Comparison of ENCODE assay signal across 8 cellular contexts in genomic region chr17:76267581-76268001, GRCh38. TPM values are rescaled to one million over a fixed set of nuclear protein-coding genes. Genes with fewer than 3 reads are reported as not detected.
DNase-seq lines count a peak whose midpoint lies in the region; ATAC-seq and TF ChIP-seq lines count a peak whose summit lies in the region.
"Not testable (repeated sequence)": the region's sequence is repeated elsewhere in the genome, so short reads cannot be mapped to it uniquely, and the experiment has no call there.

No MANE protein-coding gene starts in this region.

- H3K4me3 ChIP-seq in HEK293 (ENCODE audit: low read depth, low read length); SJSA1; cardiac muscle cell: not testable (repeated sequence)

- TF ChIP-seq CTCF in 22Rv1 (IDR thresholded peaks at IDR 0.05); HEK293 (tag by site-specific recombination; IDR thresholded peaks at IDR 0.05); cardiac muscle cell (IDR thresholded peaks at IDR 0.05; ENCODE audit: low read depth, low read length): not testable (repeated sequence)

- H3K27me3 Mint-ChIP-seq in activated T-helper 1 cell treated with anti-CD3 and anti-CD28 coated beads, Interleukin-12 subunit alpha, Interleukin-12 subunit beta, Interleukin-2, Interleukin-4 antibody, amounts not matched to agents 30 ng/mL and 10 ng/mL and 1 ng/mL, durations not matched to agents 14 hours and 24 hours and 36 hours (ENCODE audit: insufficient read depth); naive B cell: not testable (repeated sequence)

- not testable (repeated sequence) for ATAC-seq in naive B cell (ENCODE audit: low read depth in 2 of 2)

- intact Hi-C loops in activated T-helper 1 cell treated with anti-CD3 and anti-CD28 coated beads, Interleukin-12 subunit alpha, Interleukin-12 subunit beta, Interleukin-2, Interleukin-4 antibody, amounts not matched to agents 30 ng/mL and 10 ng/mL and 1 ng/mL, durations not matched to agents 14 hours and 24 hours and 36 hours (cut with micrococcal nuclease), result loop anchor here (1.0 to 10.0 kb wide), 3 partner anchors 196 to 470 kb away; partner anchors contain the start of genes MFSD11, RHBDF2 and SRSF2

- peak overlapping the region; percentile 98 for H3K27ac Mint-ChIP-seq in activated T-helper 1 cell treated with anti-CD3 and anti-CD28 coated beads, Interleukin-12 subunit alpha, Interleukin-12 subunit beta, Interleukin-2, Interleukin-4 antibody, amounts not matched to agents 30 ng/mL and 10 ng/mL and 1 ng/mL, durations not matched to agents 14 hours and 24 hours and 36 hours
- H3K27ac Mint-ChIP-seq in naive B cell, result peak overlapping the region; percentile 98 to 100 (median 99)

- not testable (repeated sequence) for H3K9me3 ChIP-seq in HEK293 (ENCODE audit: control insufficient read depth, insufficient read depth, low read depth, low read length); SJSA1 (replicated peaks); cardiac muscle cell (ENCODE audit: low read depth)

- H3K27ac ChIP-seq in 22Rv1, result peak overlapping the region; percentile 94
- H3K27ac ChIP-seq in HEK293 (ENCODE audit: extremely low read depth, low read depth, low read length), result 0 out of 2 replicates have a peak overlapping the region, but pooled peaks have one; percentile 4
- H3K27ac ChIP-seq in SJSA1, result peak overlapping the region; percentile 51
- H3K27ac ChIP-seq in caudate nucleus (ENCODE audit: low read depth, low read length), result peak overlapping the region; percentile 62
- peak overlapping the region; percentile 90 for H3K27ac ChIP-seq in cardiac muscle cell

- H3K9me3 Mint-ChIP-seq in activated T-helper 1 cell treated with anti-CD3 and anti-CD28 coated beads, Interleukin-12 subunit alpha, Interleukin-12 subunit beta, Interleukin-2, Interleukin-4 antibody, amounts not matched to agents 30 ng/mL and 10 ng/mL and 1 ng/mL, durations not matched to agents 14 hours and 24 hours and 36 hours; naive B cell: not testable (repeated sequence)

- peaks cover 36% of the 10 kb centered on the region for H3K36me3 Mint-ChIP-seq in activated T-helper 1 cell treated with anti-CD3 and anti-CD28 coated beads, Interleukin-12 subunit alpha, Interleukin-12 subunit beta, Interleukin-2, Interleukin-4 antibody, amounts not matched to agents 30 ng/mL and 10 ng/mL and 1 ng/mL, durations not matched to agents 14 hours and 24 hours and 36 hours (ENCODE audit: low read depth)
- not testable (repeated sequence) for H3K36me3 Mint-ChIP-seq in naive B cell

- POLR2A ChIA-PET in HEK293 (lab: Yijun Ruan, JAX), result interaction anchor here (0.6 to 1.9 kb wide), 7 partner anchors 12 to 273 kb away, joined by 3 to 6 read pairs (median 3); partner anchors contain the start of gene RNF157

- H3K4me3 Mint-ChIP-seq in activated T-helper 1 cell treated with anti-CD3 and anti-CD28 coated beads, Interleukin-12 subunit alpha, Interleukin-12 subunit beta, Interleukin-2, Interleukin-4 antibody, amounts not matched to agents 30 ng/mL and 10 ng/mL and 1 ng/mL, durations not matched to agents 14 hours and 24 hours and 36 hours, result peak overlapping the region; percentile 94
- H3K4me3 Mint-ChIP-seq in naive B cell, result peak overlapping the region; percentile 86 to 95 (median 88)

- H3K36me3 ChIP-seq in HEK293 (ENCODE audit: control insufficient read depth in 2 of 2, insufficient read depth in 1 of 2, low read length in 2 of 2) (peaks cover 5 to 28% of the 10 kb centered on the region in 2 experiments; a peak in 2 of 3 replicates), SJSA1 (peaks cover 61% of the 10 kb centered on the region)
- H3K36me3 ChIP-seq in cardiac muscle cell, result not testable (repeated sequence)

- DNase-seq in SJSA1 (ENCODE audit: low read depth in 1 of 2, low spot score in 2 of 2); activated T-helper 1 cell treated with anti-CD3 and anti-CD28 coated beads, Interleukin-12 subunit alpha, Interleukin-12 subunit beta, Interleukin-2, Interleukin-4 antibody, amounts not matched to agents 30 ng/mL and 10 ng/mL and 1 ng/mL, durations not matched to agents 14 hours and 24 hours and 36 hours (ENCODE audit: low spot score); caudate nucleus (lab: John Stamatoyannopoulos, UW); cardiac muscle cell (ENCODE audit: low read depth in 1 of 2, low spot score in 1 of 2); naive B cell: not testable (repeated sequence)
- peak; percentile 53 for DNase-seq in stimulated activated CD4-positive, alpha-beta T cell treated with anti-CD3 and anti-CD28 coated beads, Interleukin-1b, Interleukin-23, amount 100 ng/mL, for 48 hours

- peaks cover 53% of the 10 kb centered on the region for H3K4me1 Mint-ChIP-seq in activated T-helper 1 cell treated with anti-CD3 and anti-CD28 coated beads, Interleukin-12 subunit alpha, Interleukin-12 subunit beta, Interleukin-2, Interleukin-4 antibody, amounts not matched to agents 30 ng/mL and 10 ng/mL and 1 ng/mL, durations not matched to agents 14 hours and 24 hours and 36 hours (ENCODE audit: low read depth)
- H3K4me1 Mint-ChIP-seq in naive B cell, result peaks cover 41 to 69% (median 68%) of the 10 kb centered on the region in 3 donors

- not testable (repeated sequence) for H3K4me1 ChIP-seq in HEK293 (ENCODE audit: control insufficient read depth, insufficient read depth, low read length)
- H3K4me1 ChIP-seq in SJSA1 (replicated peaks), result peaks cover 48% of the 10 kb centered on the region
- H3K4me1 ChIP-seq in cardiac muscle cell (ENCODE audit: low read depth), result peaks cover 55% of the 10 kb centered on the region

- not testable (repeated sequence) for H3K27me3 ChIP-seq in SJSA1 (replicated peaks); cardiac muscle cell

- CTCF ChIA-PET in HEK293 (lab: Yijun Ruan, JAX), result interaction anchor here (0.9 to 5.8 kb wide), 6 partner anchors 12 to 253 kb away, joined by 3 to 52 read pairs (median 4); no protein-coding TSS in a partner anchor

RNA-seq across cellular contexts. Expression of gene UBALD2, which starts 2.4 kb away (rescaled TPM):
- 7.6 and 13.7 TPM in 2 replicates for total RNA-seq in SJSA1 (2014; rRNA removed; shearing (Covaris generic))
- 206 and 217 TPM in 2 replicates for total RNA-seq in activated T-helper 1 cell treated with anti-CD3 and anti-CD28 coated beads, Interleukin-12 subunit alpha, Interleukin-12 subunit beta, Interleukin-2, Interleukin-4 antibody, amounts not matched to agents 30 ng/mL and 10 ng/mL and 1 ng/mL, durations not matched to agents 14 hours and 24 hours and 36 hours
- 13.5 and 23.2 TPM in 2 replicates for total RNA-seq in cardiac muscle cell
- polyA plus RNA-seq in cardiac muscle cell, result 13.2 and 19.6 TPM in 2 replicates
- polyA plus RNA-seq in naive B cell (ENCODE audit: low read depth in 6 of 6), result 1 to 10 TPM; 2.5 to 6.2 (median 4.6) TPM

RNA-seq across cellular contexts. Expression of gene RNF157, which starts 27.3 kb away (rescaled TPM):
- total RNA-seq in SJSA1 (2014; rRNA removed; shearing (Covaris generic)), result 4.6 and 9.4 TPM in 2 replicates
- 50.4 and 51.7 TPM in 2 replicates for total RNA-seq in activated T-helper 1 cell treated with anti-CD3 and anti-CD28 coated beads, Interleukin-12 subunit alpha, Interleukin-12 subunit beta, Interleukin-2, Interleukin-4 antibody, amounts not matched to agents 30 ng/mL and 10 ng/mL and 1 ng/mL, durations not matched to agents 14 hours and 24 hours and 36 hours
- 11.4 and 15.0 TPM in 2 replicates for total RNA-seq in cardiac muscle cell
- 11.0 and 15.2 TPM in 2 replicates for polyA plus RNA-seq in cardiac muscle cell
- polyA plus RNA-seq in naive B cell (ENCODE audit: low read depth in 6 of 6), result under 1 TPM in 5 of 6 donors, not detected in 1; 0.09 to 0.71 (median 0.22) TPM

RNA-seq across cellular contexts. Expression of gene QRICH2, which starts 40.5 kb away (rescaled TPM):
- total RNA-seq in SJSA1 (2014; rRNA removed; shearing (Covaris generic)), result 2.0 and 4.7 TPM in 2 replicates
- total RNA-seq in activated T-helper 1 cell treated with anti-CD3 and anti-CD28 coated beads, Interleukin-12 subunit alpha, Interleukin-12 subunit beta, Interleukin-2, Interleukin-4 antibody, amounts not matched to agents 30 ng/mL and 10 ng/mL and 1 ng/mL, durations not matched to agents 14 hours and 24 hours and 36 hours, result 2.7 and 3.3 TPM in 2 replicates
- 6.4 and 6.8 TPM in 2 replicates for total RNA-seq in cardiac muscle cell
- 2.2 and 5.0 TPM in 2 replicates for polyA plus RNA-seq in cardiac muscle cell
- polyA plus RNA-seq in naive B cell (ENCODE audit: low read depth in 6 of 6), result under 1 TPM in 2 of 6 donors, not detected in 4; 0.20 to 0.38 TPM

Comparison
In these comparisons a context has a peak if more than half of its experiments do, and no peak if none do; other contexts are left out.
1. H3K27ac ChIP-seq: peak in every context shown above with its lines; median percentile 94 in 22Rv1; 90 in cardiac muscle cell; 62 in caudate nucleus; 51 in SJSA1; 4 in HEK293.